8 cellular contexts compared by ENCODE assay signal in the genomic region with DNA sequence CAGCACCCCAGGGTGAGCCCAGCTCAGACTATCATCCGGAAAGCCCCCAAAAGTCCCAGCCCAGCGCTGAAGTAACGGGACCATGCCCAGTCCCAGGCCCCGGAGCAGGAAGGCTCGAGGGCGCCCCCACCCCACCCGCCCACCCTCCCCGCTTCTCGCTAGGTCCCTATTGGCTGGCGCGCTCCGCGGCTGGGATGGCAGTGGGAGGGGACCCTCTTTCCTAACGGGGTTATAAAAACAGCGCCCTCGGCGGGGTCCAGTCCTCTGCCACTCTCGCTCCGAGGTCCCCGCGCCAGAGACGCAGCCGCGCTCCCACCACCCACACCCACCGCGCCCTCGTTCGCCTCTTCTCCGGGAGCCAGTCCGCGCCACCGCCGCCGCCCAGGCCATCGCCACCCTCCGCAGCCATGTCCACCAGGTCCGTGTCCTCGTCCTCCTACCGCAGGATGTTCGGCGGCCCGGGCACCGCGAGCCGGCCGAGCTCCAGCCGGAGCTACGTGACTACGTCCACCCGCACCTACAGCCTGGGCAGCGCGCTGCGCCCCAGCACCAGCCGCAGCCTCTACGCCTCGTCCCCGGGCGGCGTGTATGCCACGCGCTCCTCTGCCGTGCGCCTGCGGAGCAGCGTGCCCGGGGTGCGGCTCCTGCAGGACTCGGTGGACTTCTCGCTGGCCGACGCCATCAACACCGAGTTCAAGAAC. TPM values are rescaled to one million over a fixed set of nuclear protein-coding genes. Genes with fewer than 3 reads are reported as not detected.
DNase-seq lines count a peak whose midpoint lies in the region; TF ChIP-seq lines count a peak whose summit lies in the region.

No MANE protein-coding gene starts in this region.

- no peaks in the 10 kb centered on the region for H3K9me3 Mint-ChIP-seq in activated CD4-positive, alpha-beta T cell treated with anti-CD3 and anti-CD28 coated beads, Interleukin-2, amount 10 ng/mL, durations not matched to agents 7 days and 5 days

- H3K9me3 ChIP-seq in KOPT-K1 (ENCODE audit: insufficient read depth, low read length, poor library complexity, severe bottlenecking), result no peaks in the 10 kb centered on the region

- H3K27ac Mint-ChIP-seq in activated CD4-positive, alpha-beta T cell treated with anti-CD3 and anti-CD28 coated beads, Interleukin-2, amount 10 ng/mL, durations not matched to agents 7 days and 5 days, result peak overlapping the region; percentile 100

- H3K4me1 Mint-ChIP-seq in activated CD4-positive, alpha-beta T cell treated with anti-CD3 and anti-CD28 coated beads, Interleukin-2, amount 10 ng/mL, durations not matched to agents 7 days and 5 days, result peaks cover 57% of the 10 kb centered on the region

- CTCF ChIA-PET in activated CD4-positive, alpha-beta T cell treated with anti-CD3 and anti-CD28 coated beads, Interleukin-2, amount 10 ng/mL, durations not matched to agents 7 days and 5 days (lab: Charles Lee), result interaction anchor here (0.7 to 2.6 kb wide), 14 partner anchors 8 to 416 kb away, joined by 3 to 13 read pairs (median 4); partner anchors contain the start of genes RSU1 and TRDMT1

- H3K36me3 ChIP-seq in KOPT-K1 (ENCODE audit: insufficient read depth, low read length), result peaks cover 37% of the 10 kb centered on the region

- H3K27ac ChIP-seq in KOPT-K1 (ENCODE audit: low read depth, low read length, poor library complexity, severe bottlenecking), result peak overlapping the region; percentile 94

- H3K27me3 Mint-ChIP-seq in activated CD4-positive, alpha-beta T cell treated with anti-CD3 and anti-CD28 coated beads, Interleukin-2, amount 10 ng/mL, durations not matched to agents 7 days and 5 days, result peaks cover 2% of the 10 kb centered on the region

- TF ChIP-seq POLR2A in GM19099 (IDR thresholded peaks at IDR 0.05; ENCODE audit: extremely low read depth, insufficient read length, low read depth), result peak; percentile 93

- peaks cover 51% of the 10 kb centered on the region for H3K36me3 Mint-ChIP-seq in activated CD4-positive, alpha-beta T cell treated with anti-CD3 and anti-CD28 coated beads, Interleukin-2, amount 10 ng/mL, durations not matched to agents 7 days and 5 days (ENCODE audit: low read depth)

- POLR2A ChIA-PET in activated CD4-positive, alpha-beta T cell treated with anti-CD3 and anti-CD28 coated beads, Interleukin-2, amount 10 ng/mL, durations not matched to agents 7 days and 5 days (lab: Charles Lee), result interaction anchor here (1.0 to 2.2 kb wide), 6 partner anchors 8 to 415 kb away, joined by 3 to 20 read pairs (median 4); partner anchors contain the start of gene STAM

- DNase-seq in AG08395 (ENCODE audit: low spot score) (peak; percentile 94), dermis blood vessel endothelial cell (peak; percentile 93), medulla oblongata (ENCODE audit: extremely low spot score) (peak; percentile 78), midbrain (lab: John Stamatoyannopoulos, UW) (no peak)
- DNase-seq in activated CD4-positive, alpha-beta T cell treated with anti-CD3 and anti-CD28 coated beads, Interleukin-2, amount 10 ng/mL, durations not matched to agents 7 days and 5 days, result peak; percentile 86
- DNase-seq in stimulated activated CD8-positive, alpha-beta memory T cell treated with anti-CD3 and anti-CD28 coated beads, Interleukin-12 subunit alpha, Interleukin-12 subunit beta, amount 100 ng/mL, for 4 hours (ENCODE audit: low read depth), result peak; percentile 77

- peak overlapping the region; percentile 99 for H3K4me3 Mint-ChIP-seq in activated CD4-positive, alpha-beta T cell treated with anti-CD3 and anti-CD28 coated beads, Interleukin-2, amount 10 ng/mL, durations not matched to agents 7 days and 5 days

RNA-seq across cellular contexts. Expression of gene VIM, which starts 1.1 kb away (rescaled TPM):
- total RNA-seq in activated CD4-positive, alpha-beta T cell treated with anti-CD3 and anti-CD28 coated beads, Interleukin-2, amount 10 ng/mL, durations not matched to agents 7 days and 5 days, result 1,000 to 10,000 TPM; 2,713 to 2,904 TPM
- 4,841 and 6,960 TPM in 2 replicates for total RNA-seq in dermis blood vessel endothelial cell

RNA-seq across cellular contexts. Expression of gene TRDMT1, which starts 27.7 kb away (rescaled TPM):
- 10 to 100 TPM; 14.1 to 17.2 TPM for total RNA-seq in activated CD4-positive, alpha-beta T cell treated with anti-CD3 and anti-CD28 coated beads, Interleukin-2, amount 10 ng/mL, durations not matched to agents 7 days and 5 days
- total RNA-seq in dermis blood vessel endothelial cell, result 4.6 and 7.5 TPM in 2 replicates
